In the genomic region with DNA sequence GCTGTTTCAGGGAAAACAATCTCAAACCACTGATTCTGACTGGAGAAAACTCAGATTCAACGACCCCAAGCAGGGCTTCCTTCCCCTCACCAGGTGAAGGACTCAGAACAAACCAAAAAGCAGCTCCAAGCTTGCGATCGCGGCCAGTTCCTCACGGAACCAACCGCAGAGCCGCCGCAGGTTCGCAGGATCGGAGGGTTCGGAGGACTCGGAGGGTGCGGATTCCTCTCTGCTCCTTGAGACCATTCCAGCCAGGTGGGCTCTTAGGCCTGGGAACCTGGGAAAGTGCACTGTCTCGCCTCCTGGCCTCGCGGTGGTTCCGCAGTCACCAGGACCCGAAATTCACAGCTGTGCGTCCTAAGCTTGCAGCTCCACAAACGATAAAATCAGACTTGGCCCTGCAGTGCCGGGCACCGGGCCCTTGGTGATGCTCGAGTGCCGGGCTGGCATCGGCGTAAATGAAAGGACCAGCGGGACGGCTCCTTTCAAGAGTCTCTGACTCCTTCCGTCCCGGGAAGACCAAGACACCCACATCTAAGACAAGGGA, we compare ENCODE assay signal across 1 cellular context.
A peak's percentile ranks its signal among the peaks of the same experiment; 100 is the strongest.
TF ChIP-seq lines count a peak whose summit lies in the region.

No MANE protein-coding gene starts in this region.

TF ChIP-seq in HepG2, 621 proteins besides CTCF, POLR2A, EP300 and RAD21 (continued from another document and continues in another):
- TF ChIP-seq MAFK (conservative IDR thresholded peaks at IDR 0.05 in 1 of 2, IDR thresholded peaks at IDR 0.05 in 1 of 2; ENCODE audit: low read length in 2 of 2) (no peak), BHLHE40 (IDR thresholded peaks at IDR 0.05; ENCODE audit: low read length) (no peak), HMG20A (CRISPR knock-in tag; IDR thresholded peaks at IDR 0.05; ENCODE audit: borderline replicate concordance) (no peak), SOX13 (IDR thresholded peaks at IDR 0.05) (no peak), SOX13 (CRISPR knock-in tag; conservative IDR thresholded peaks at IDR 0.05 in 1 of 2, IDR thresholded peaks at IDR 0.05 in 1 of 2) (no peak; a peak in 1 of 4 replicates), FIP1L1 (IDR thresholded peaks at IDR 0.05; ENCODE audit: borderline replicate concordance, insufficient read depth, low read depth, low read length) (no peak), KLF16 (CRISPR knock-in tag; IDR thresholded peaks at IDR 0.05) (no peak; a peak in 1 of 4 replicates), ZBTB8A (CRISPR knock-in tag; IDR thresholded peaks at IDR 0.05; ENCODE audit: borderline replicate concordance, low read depth) (no peak), ZNF121 (CRISPR knock-in tag; IDR thresholded peaks at IDR 0.05) (no peak), MED1 (CRISPR knock-in tag; IDR thresholded peaks at IDR 0.05) (no peak), ZNF3 (CRISPR knock-in tag; IDR thresholded peaks at IDR 0.05) (no peak), ZFP1 (CRISPR knock-in tag; IDR thresholded peaks at IDR 0.05) (no peak), ZFY (CRISPR knock-in tag; IDR thresholded peaks at IDR 0.05) (peak; percentile 45), ZNF597 (CRISPR knock-in tag; IDR thresholded peaks at IDR 0.05) (no peak), ZNF598 (CRISPR knock-in tag; IDR thresholded peaks at IDR 0.05; ENCODE audit: borderline replicate concordance) (0 out of 2 replicates have a peak, but pooled peaks have one; percentile 7), ZSCAN22 (CRISPR knock-in tag; IDR thresholded peaks at IDR 0.05) (no peak), MIER3 (CRISPR knock-in tag; IDR thresholded peaks at IDR 0.05; ENCODE audit: borderline replicate concordance) (0 out of 2 replicates have a peak, but pooled peaks have one; percentile 43), ZNF883 (CRISPR knock-in tag; IDR thresholded peaks at IDR 0.05; ENCODE audit: not compliant biosample characterization) (no peak), MXD3 (CRISPR knock-in tag; IDR thresholded peaks at IDR 0.05) (peak; percentile 42; the same call in 1 of the 2 replicates), ZBTB20 (CRISPR knock-in tag; IDR thresholded peaks at IDR 0.05; ENCODE audit: borderline replicate concordance, low read depth) (no peak), MLXIP (CRISPR knock-in tag; IDR thresholded peaks at IDR 0.05; ENCODE audit: borderline replicate concordance) (no peak), SATB2 (CRISPR knock-in tag; IDR thresholded peaks at IDR 0.05) (no peak), RFXAP (CRISPR knock-in tag; IDR thresholded peaks at IDR 0.05; ENCODE audit: borderline replicate concordance) (no peak), ZFP36 (IDR thresholded peaks at IDR 0.05; ENCODE audit: borderline replicate concordance, low read depth, low read length, partially characterized antibody) (no peak), ZNF350 (CRISPR knock-in tag; IDR thresholded peaks at IDR 0.05; ENCODE audit: borderline replicate concordance, low read depth) (no peak), NFRKB (IDR thresholded peaks at IDR 0.05) (no peak), ZNF30 (CRISPR knock-in tag; IDR thresholded peaks at IDR 0.05) (no peak), HDAC1 (CRISPR knock-in tag; IDR thresholded peaks at IDR 0.05) (0 out of 2 replicates have a peak, but pooled peaks have one; percentile 29), SMYD3 (CRISPR knock-in tag; IDR thresholded peaks at IDR 0.05) (no peak), ZFP36L1 (CRISPR knock-in tag; IDR thresholded peaks at IDR 0.05) (no peak), HNRNPUL1 (IDR thresholded peaks at IDR 0.05; ENCODE audit: low read depth, low read length) (no peak), POLR2G (IDR thresholded peaks at IDR 0.05; ENCODE audit: low read depth, low read length) (no peak), ZNF775 (CRISPR knock-in tag; IDR thresholded peaks at IDR 0.05; ENCODE audit: borderline replicate concordance) (no peak), NR1H2 (CRISPR knock-in tag; IDR thresholded peaks at IDR 0.05; ENCODE audit: borderline replicate concordance, low read depth) (no peak), EZH2 (conservative IDR thresholded peaks at IDR 0.05; ENCODE audit: low read depth, low read length) (no peak), RARG (CRISPR knock-in tag; IDR thresholded peaks at IDR 0.05; ENCODE audit: low read depth) (no peak), ZNF260 (CRISPR knock-in tag; IDR thresholded peaks at IDR 0.05; ENCODE audit: borderline replicate concordance, low read depth) (no peak), TGIF2 (CRISPR knock-in tag; IDR thresholded peaks at IDR 0.05) (no peak; the same call in 1 of the 2 replicates), ZSCAN20 (CRISPR knock-in tag; IDR thresholded peaks at IDR 0.05; ENCODE audit: borderline replicate concordance) (no peak), ELF4 (CRISPR knock-in tag; IDR thresholded peaks at IDR 0.05; ENCODE audit: borderline replicate concordance) (no peak), NFE2L2 (IDR thresholded peaks at IDR 0.05; ENCODE audit: low read length) (no peak), MATR3 (CRISPR knock-in tag; IDR thresholded peaks at IDR 0.05) (no peak), FLYWCH1 (CRISPR knock-in tag; IDR thresholded peaks at IDR 0.05) (no peak), ATF2 (CRISPR knock-in tag; IDR thresholded peaks at IDR 0.05) (no peak), HNRNPK (IDR thresholded peaks at IDR 0.05; ENCODE audit: low read depth, low read length, poor library complexity, severe bottlenecking) (no peak), ZNF570 (CRISPR knock-in tag; IDR thresholded peaks at IDR 0.05; ENCODE audit: borderline replicate concordance) (no peak), GPBP1L1 (CRISPR knock-in tag; IDR thresholded peaks at IDR 0.05) (no peak), ISL2 (CRISPR knock-in tag; IDR thresholded peaks at IDR 0.05) (no peak), ZNF619 (CRISPR knock-in tag; IDR thresholded peaks at IDR 0.05) (0 out of 2 replicates have a peak, but pooled peaks have one; percentile 37), ZBTB3 (CRISPR knock-in tag; IDR thresholded peaks at IDR 0.05; ENCODE audit: borderline replicate concordance, low read depth) (no peak), GPN1 (CRISPR knock-in tag; IDR thresholded peaks at IDR 0.05; ENCODE audit: borderline replicate concordance) (no peak), STAT5B (CRISPR knock-in tag; IDR thresholded peaks at IDR 0.05) (no peak), TEF (CRISPR knock-in tag; IDR thresholded peaks at IDR 0.05) (no peak), ZNF256 (CRISPR knock-in tag; conservative IDR thresholded peaks at IDR 0.05) (no peak), TFAP4 (IDR thresholded peaks at IDR 0.05; ENCODE audit: borderline replicate concordance, low read depth) (peak; percentile 55), ASH2L (IDR thresholded peaks at IDR 0.05; ENCODE audit: insufficient read length, low read depth, low read length) (peak; percentile 72), ZNF326 (CRISPR knock-in tag; IDR thresholded peaks at IDR 0.05; ENCODE audit: borderline replicate concordance) (no peak), PHF20 (CRISPR knock-in tag; IDR thresholded peaks at IDR 0.05) (no peak)
- TF ChIP-seq, protein P1, sequence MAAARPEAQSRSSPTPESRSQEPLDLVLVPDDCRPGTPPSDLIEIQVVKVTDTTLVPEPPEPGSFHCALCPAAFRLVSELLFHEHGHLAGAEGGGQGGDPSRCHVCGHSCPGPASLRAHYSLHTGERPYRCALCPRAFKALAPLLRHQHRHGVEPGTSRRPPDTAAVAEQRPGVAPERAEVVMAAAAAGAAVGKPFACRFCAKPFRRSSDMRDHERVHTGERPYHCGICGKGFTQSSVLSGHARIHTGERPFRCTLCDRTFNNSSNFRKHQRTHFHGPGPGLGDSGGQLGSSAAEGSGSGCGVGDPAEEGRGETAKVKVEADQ (CRISPR knock-in tag; IDR thresholded peaks at IDR 0.05; ENCODE audit: borderline replicate concordance), result no peak
- TF ChIP-seq, protein P2, sequence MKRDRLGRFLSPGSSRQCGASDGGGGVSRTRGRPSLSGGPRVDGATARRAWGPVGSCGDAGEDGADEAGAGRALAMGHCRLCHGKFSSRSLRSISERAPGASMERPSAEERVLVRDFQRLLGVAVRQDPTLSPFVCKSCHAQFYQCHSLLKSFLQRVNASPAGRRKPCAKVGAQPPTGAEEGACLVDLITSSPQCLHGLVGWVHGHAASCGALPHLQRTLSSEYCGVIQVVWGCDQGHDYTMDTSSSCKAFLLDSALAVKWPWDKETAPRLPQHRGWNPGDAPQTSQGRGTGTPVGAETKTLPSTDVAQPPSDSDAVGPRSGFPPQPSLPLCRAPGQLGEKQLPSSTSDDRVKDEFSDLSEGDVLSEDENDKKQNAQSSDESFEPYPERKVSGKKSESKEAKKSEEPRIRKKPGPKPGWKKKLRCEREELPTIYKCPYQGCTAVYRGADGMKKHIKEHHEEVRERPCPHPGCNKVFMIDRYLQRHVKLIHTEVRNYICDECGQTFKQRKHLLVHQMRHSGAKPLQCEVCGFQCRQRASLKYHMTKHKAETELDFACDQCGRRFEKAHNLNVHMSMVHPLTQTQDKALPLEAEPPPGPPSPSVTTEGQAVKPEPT (CRISPR knock-in tag; IDR thresholded peaks at IDR 0.05; ENCODE audit: low read depth), result no peak
- TF ChIP-seq, protein P3, sequence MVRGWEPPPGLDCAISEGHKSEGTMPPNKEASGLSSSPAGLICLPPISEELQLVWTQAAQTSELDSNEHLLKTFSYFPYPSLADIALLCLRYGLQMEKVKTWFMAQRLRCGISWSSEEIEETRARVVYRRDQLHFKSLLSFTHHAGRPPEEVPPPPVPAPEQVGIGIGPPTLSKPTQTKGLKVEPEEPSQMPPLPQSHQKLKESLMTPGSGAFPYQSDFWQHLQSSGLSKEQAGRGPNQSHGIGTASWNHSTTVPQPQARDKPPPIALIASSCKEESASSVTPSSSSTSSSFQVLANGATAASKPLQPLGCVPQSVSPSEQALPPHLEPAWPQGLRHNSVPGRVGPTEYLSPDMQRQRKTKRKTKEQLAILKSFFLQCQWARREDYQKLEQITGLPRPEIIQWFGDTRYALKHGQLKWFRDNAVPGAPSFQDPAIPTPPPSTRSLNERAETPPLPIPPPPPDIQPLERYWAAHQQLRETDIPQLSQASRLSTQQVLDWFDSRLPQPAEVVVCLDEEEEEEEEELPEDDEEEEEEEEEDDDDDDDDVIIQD (CRISPR knock-in tag; IDR thresholded peaks at IDR 0.05; ENCODE audit: low read depth), result no peak
